8 cellular contexts compared by ENCODE assay signal in the genomic region with DNA sequence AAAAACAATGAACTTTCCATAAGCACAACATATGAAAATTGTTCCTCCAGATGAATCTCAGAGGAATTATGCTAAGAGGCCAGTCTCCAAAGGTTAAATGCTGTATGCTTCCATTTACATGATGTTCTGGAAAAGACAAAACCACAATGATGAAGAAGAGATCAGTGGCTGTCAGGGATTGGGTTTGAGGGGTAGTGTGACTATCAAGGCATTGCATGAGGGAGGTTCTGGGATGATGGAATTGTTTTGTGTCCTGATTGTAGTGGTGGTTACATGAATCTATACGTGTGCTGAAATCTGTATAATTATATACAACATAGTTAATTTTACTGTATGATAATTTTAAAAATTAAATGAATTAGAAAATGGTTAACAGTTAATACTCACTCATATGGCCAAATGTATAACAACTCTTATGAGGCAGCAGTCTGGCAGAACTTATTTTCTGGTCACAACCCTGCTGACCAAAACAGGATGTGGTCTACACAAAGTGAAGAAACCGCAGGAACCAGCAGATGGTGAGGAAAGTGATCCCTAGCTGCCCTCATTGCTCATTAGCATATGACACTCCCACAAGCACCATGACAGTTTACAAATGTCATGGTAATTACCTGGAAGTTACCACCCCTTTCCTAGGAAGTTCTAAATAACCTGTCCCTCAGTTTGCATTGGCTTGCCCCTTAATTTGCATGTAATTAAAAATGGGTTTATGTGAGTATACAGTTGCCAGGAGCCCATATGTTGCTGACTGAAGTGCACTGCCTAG. TPM values are rescaled to one million over a fixed set of nuclear protein-coding genes. Genes with fewer than 3 reads are reported as not detected.
DNase-seq lines count a peak whose midpoint lies in the region; ATAC-seq, FAIRE-seq and TF ChIP-seq lines count a peak whose summit lies in the region.

No MANE protein-coding gene starts in this region.

- H3K4me1 ChIP-seq in A673 (ENCODE audit: insufficient read depth, low read length, poor library complexity, severe bottlenecking), result no peaks in the 10 kb centered on the region

- peaks cover 25% of the 10 kb centered on the region for H3K4me1 Mint-ChIP-seq in activated CD8-positive, alpha-beta T cell treated with anti-CD3 and anti-CD28 coated beads for 36 hours (ENCODE audit: low read depth)

- CTCF ChIA-PET in AG04449 (lab: Yijun Ruan, JAX), result interaction anchor here (0.6 to 8.2 kb wide), 15 partner anchors 11 to 225 kb away, joined by 3 to 178 read pairs (median 23); a partner anchor contains a TSS
- CTCF ChIA-PET in activated CD8-positive, alpha-beta T cell treated with anti-CD3 and anti-CD28 coated beads for 36 hours (lab: Charles Lee), result interaction anchor here (0.6 to 2.4 kb wide), 10 partner anchors 9 to 518 kb away, joined by 3 to 26 read pairs (median 3); no protein-coding TSS in a partner anchor
- CTCF ChIA-PET in A673 (lab: Charles Lee), result no interaction called here

- H3K27ac ChIP-seq in A673 (ENCODE audit: low read depth, low read length, poor library complexity, severe bottlenecking), result no peak overlapping the region

- H3K27me3 Mint-ChIP-seq in activated CD8-positive, alpha-beta T cell treated with anti-CD3 and anti-CD28 coated beads for 36 hours, result peaks cover 2% of the 10 kb centered on the region

- H3K4me3 ChIP-seq in AG04449 (ENCODE audit: low read depth, low read length) (no peak overlapping the region), A673 (ENCODE audit: low read depth, low read length, poor library complexity, severe bottlenecking) (no peak overlapping the region)

- TF ChIP-seq CTCF in AG04449 (IDR thresholded peaks at IDR 0.05; ENCODE audit: insufficient read depth, low read length, missing control alignments) (no peak), A673 (conservative IDR thresholded peaks at IDR 0.05; ENCODE audit: low read depth, low read length) (no peak)
- no peak for TF ChIP-seq CTCF in activated CD8-positive, alpha-beta T cell treated with anti-CD3 and anti-CD28 coated beads for 36 hours (IDR thresholded peaks at IDR 0.05)

- DNase-seq in AG04449 (ENCODE audit: low read depth, low spot score) (peak; percentile 36), GM18507 (ENCODE audit: extremely low spot score, insufficient read length, low read depth) (peak; percentile 11), NCI-H510A treated with DMSO at 0.1 percent for 48 hours (lab: John Stamatoyannopoulos, UW) (peak; percentile 65), glomerular endothelial cell (ENCODE audit: extremely low read depth, low read depth, low spot score) (peak; percentile 80), A673 (ENCODE audit: low spot score) (no peak)
- peak; percentile 86 for DNase-seq in activated CD8-positive, alpha-beta T cell treated with anti-CD3 and anti-CD28 coated beads for 36 hours
- DNase-seq in stimulated activated CD8-positive, alpha-beta memory T cell treated with anti-CD3 and anti-CD28 coated beads, Interleukin-4, amount 100 ng/mL, for 48 hours, result peak; percentile 73

- peak; percentile 96 for FAIRE-seq in GM18507 (lab: Jason Lieb, UNC)

- no TSS peak for BruUV-seq in A673 (replicated peaks; lab: Mats Ljungman, UMichigan)

- H3K9me3 Mint-ChIP-seq in activated CD8-positive, alpha-beta T cell treated with anti-CD3 and anti-CD28 coated beads for 36 hours, result no peaks in the 10 kb centered on the region

- POLR2A ChIA-PET in AG04449 (lab: Yijun Ruan, JAX), result interaction anchor here (0.7 kb wide), 1 partner anchor 108 kb away, joined by 6 read pairs; no protein-coding TSS in a partner anchor
- POLR2A ChIA-PET in activated CD8-positive, alpha-beta T cell treated with anti-CD3 and anti-CD28 coated beads for 36 hours (lab: Charles Lee), result interaction anchor here (0.7 to 1.0 kb wide), 2 partner anchors 14 to 77 kb away, joined by 3 to 4 read pairs; no protein-coding TSS in a partner anchor
- POLR2A ChIA-PET in A673 (lab: Charles Lee; ENCODE audit: low non-redundant PET), result no interaction called here

- no peak overlapping the region for H3K4me3 Mint-ChIP-seq in activated CD8-positive, alpha-beta T cell treated with anti-CD3 and anti-CD28 coated beads for 36 hours

- no peaks in the 10 kb centered on the region for H3K36me3 ChIP-seq in A673 (ENCODE audit: insufficient read depth, low read length, poor library complexity, severe bottlenecking)

- H3K27ac Mint-ChIP-seq in activated CD8-positive, alpha-beta T cell treated with anti-CD3 and anti-CD28 coated beads for 36 hours, result no peak overlapping the region

- intact Hi-C loops in activated CD8-positive, alpha-beta T cell treated with anti-CD3 and anti-CD28 coated beads for 36 hours (cut with micrococcal nuclease), result loop anchor here (2.0 kb wide), 1 partner anchor 42 kb away; a partner anchor contains a TSS
- intact Hi-C loops in A673 (cut with micrococcal nuclease; ENCODE audit: unreplicated experiment), result no loop called here

- peak; percentile 79 for ATAC-seq in HG02938 (IDR thresholded peaks at IDR 0.05; ENCODE audit: unreplicated experiment)
- peak; percentile 89 for ATAC-seq in activated CD8-positive, alpha-beta T cell treated with anti-CD3 and anti-CD28 coated beads for 36 hours

- no peaks in the 10 kb centered on the region for H3K9me3 ChIP-seq in A673 (ENCODE audit: low read depth, low read length, poor library complexity, severe bottlenecking)

- no peaks in the 10 kb centered on the region for H3K27me3 ChIP-seq in A673 (replicated peaks; ENCODE audit: insufficient read depth, low read depth, low read length, poor library complexity)

- H3K36me3 Mint-ChIP-seq in activated CD8-positive, alpha-beta T cell treated with anti-CD3 and anti-CD28 coated beads for 36 hours (ENCODE audit: low read depth), result peaks cover 2% of the 10 kb centered on the region

RNA-seq across cellular contexts. Expression of a gene that starts 31.9 kb away (rescaled TPM):
- total RNA-seq in activated CD8-positive, alpha-beta T cell treated with anti-CD3 and anti-CD28 coated beads for 36 hours, result 10 to 100 TPM; 67.2 to 67.9 TPM
- total RNA-seq in glomerular endothelial cell (53.9 and 74.2 TPM in 2 replicates), A673 (2021) (148 and 158 TPM in 2 replicates)

RNA-seq across cellular contexts. Expression of a gene that starts 41.9 kb away (rescaled TPM):
- total RNA-seq in activated CD8-positive, alpha-beta T cell treated with anti-CD3 and anti-CD28 coated beads for 36 hours, result 100 to 1,000 TPM; 259 to 282 TPM
- 737 and 783 TPM in 2 replicates for total RNA-seq in glomerular endothelial cell
- 264 and 270 TPM in 2 replicates for total RNA-seq in A673 (2021)

RNA-seq across cellular contexts. Expression of a gene that starts 56.5 kb away (rescaled TPM):
- total RNA-seq in activated CD8-positive, alpha-beta T cell treated with anti-CD3 and anti-CD28 coated beads for 36 hours, result not detected
- total RNA-seq in glomerular endothelial cell (0.97 and 15.8 TPM in 2 replicates), A673 (2021) (3.1 and 4.0 TPM in 2 replicates)
